Comparison of ENCODE assay signal across 1 cellular context in the genomic region with DNA sequence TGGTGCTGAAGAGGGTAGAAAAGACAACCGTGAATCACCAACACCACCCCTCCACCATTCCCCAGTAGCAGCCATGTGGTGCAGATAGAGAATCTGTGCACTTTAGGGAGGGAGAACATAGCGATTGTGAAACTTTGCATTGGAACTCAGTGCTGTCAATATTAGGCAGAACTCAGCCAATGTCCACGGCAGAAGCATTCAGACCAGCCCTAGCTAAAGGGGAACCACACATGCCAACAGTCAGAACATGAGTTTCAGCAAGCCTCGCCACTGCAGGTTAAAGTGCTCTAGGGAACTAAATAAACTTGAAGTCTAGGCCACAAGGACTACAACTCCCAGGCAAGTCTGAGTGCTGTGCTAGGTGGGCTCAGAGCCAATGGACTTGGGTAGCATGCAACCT.
A peak's percentile ranks its signal among the peaks of the same experiment; 100 is the strongest.
TF ChIP-seq lines count a peak whose summit lies in the region.

No MANE protein-coding gene starts in this region.

TF ChIP-seq in HepG2, 621 proteins besides CTCF, POLR2A, EP300 and RAD21:
- TF ChIP-seq, protein P1, sequence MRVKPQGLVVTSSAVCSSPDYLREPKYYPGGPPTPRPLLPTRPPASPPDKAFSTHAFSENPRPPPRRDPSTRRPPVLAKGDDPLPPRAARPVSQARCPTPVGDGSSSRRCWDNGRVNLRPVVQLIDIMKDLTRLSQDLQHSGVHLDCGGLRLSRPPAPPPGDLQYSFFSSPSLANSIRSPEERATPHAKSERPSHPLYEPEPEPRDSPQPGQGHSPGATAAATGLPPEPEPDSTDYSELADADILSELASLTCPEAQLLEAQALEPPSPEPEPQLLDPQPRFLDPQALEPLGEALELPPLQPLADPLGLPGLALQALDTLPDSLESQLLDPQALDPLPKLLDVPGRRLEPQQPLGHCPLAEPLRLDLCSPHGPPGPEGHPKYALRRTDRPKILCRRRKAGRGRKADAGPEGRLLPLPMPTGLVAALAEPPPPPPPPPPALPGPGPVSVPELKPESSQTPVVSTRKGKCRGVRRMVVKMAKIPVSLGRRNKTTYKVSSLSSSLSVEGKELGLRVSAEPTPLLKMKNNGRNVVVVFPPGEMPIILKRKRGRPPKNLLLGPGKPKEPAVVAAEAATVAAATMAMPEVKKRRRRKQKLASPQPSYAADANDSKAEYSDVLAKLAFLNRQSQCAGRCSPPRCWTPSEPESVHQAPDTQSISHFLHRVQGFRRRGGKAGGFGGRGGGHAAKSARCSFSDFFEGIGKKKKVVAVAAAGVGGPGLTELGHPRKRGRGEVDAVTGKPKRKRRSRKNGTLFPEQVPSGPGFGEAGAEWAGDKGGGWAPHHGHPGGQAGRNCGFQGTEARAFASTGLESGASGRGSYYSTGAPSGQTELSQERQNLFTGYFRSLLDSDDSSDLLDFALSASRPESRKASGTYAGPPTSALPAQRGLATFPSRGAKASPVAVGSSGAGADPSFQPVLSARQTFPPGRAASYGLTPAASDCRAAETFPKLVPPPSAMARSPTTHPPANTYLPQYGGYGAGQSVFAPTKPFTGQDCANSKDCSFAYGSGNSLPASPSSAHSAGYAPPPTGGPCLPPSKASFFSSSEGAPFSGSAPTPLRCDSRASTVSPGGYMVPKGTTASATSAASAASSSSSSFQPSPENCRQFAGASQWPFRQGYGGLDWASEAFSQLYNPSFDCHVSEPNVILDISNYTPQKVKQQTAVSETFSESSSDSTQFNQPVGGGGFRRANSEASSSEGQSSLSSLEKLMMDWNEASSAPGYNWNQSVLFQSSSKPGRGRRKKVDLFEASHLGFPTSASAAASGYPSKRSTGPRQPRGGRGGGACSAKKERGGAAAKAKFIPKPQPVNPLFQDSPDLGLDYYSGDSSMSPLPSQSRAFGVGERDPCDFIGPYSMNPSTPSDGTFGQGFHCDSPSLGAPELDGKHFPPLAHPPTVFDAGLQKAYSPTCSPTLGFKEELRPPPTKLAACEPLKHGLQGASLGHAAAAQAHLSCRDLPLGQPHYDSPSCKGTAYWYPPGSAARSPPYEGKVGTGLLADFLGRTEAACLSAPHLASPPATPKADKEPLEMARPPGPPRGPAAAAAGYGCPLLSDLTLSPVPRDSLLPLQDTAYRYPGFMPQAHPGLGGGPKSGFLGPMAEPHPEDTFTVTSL (CRISPR knock-in tag; IDR thresholded peaks at IDR 0.05; ENCODE audit: borderline replicate concordance) = no peak
- TF ChIP-seq ZNF543 (CRISPR knock-in tag; IDR thresholded peaks at IDR 0.05) = 0 out of 2 replicates have a peak, but pooled peaks have one; percentile 28
- TF ChIP-seq CEBPB (IDR thresholded peaks at IDR 0.05; ENCODE audit: borderline replicate concordance, low read depth, low read length) = peak; percentile 1; the same call in 1 of the 2 replicates
TF ChIP-seq in HepG2: peak in this region for 2.
